14 cellular contexts compared by ENCODE assay signal in the genomic region with DNA sequence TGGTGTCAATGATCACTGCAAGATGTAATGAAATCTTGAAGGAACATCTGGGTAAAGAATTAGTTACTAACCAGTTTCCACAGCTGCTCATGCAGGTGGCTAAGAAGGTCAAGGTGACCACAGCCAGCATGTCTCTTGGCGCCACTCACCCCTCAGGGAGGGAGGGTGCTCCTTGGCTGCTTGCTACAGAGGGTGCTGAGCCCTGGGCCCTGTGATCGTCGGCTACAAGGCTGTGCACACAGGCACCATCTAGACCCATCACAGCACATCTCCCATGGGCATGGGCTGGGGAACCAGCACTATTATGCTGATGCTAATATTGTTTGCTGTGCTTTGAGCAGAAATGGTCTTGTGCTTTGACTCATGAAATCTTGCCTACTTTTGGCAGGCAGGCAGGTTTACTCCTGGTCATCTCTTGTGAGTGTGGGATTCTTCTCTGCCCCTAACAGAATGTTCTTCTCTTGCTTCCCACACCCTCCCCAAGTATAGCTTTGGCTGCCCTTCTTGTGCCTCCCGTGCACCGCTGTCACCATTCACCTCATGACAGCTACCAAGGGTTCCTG. TPM values are rescaled to one million over a fixed set of nuclear protein-coding genes. Genes with fewer than 3 reads are reported as not detected.
DNase-seq lines count a peak whose midpoint lies in the region; ATAC-seq, FAIRE-seq and TF ChIP-seq lines count a peak whose summit lies in the region.
"Had no signal": no experiment of that assay in that cellular context is flagged by ENCODE, and none has a peak within 500 bp of the region (broad histone marks: within the 10 kb centered on the region; RNA-seq: fewer than 3 reads in every experiment).

No MANE protein-coding gene starts in this region.

- intact Hi-C loops in GM12878 (cut with micrococcal nuclease; ENCODE audit: unreplicated experiment) (no loop called here), PC-3 (cut with micrococcal nuclease) (no loop called here)

- no peak for DNase-seq in GM12878 (ENCODE audit: low read depth, low spot score)
- DNase-seq in midbrain (lab: John Stamatoyannopoulos, UW): peak; percentile 34
- DNase-seq in NCI-H226: no peak
- DNase-seq in NK-92 treated with Interleukin-12 subunit alpha and Interleukin-12 subunit beta, amount 100 ng/mL, for 24 hours (lab: John Stamatoyannopoulos, UW): no peak
- no peak for DNase-seq in PC-3
- DNase-seq: activated CD4-positive, alpha-beta memory T cell treated with anti-CD3 and anti-CD28 coated beads, Interleukin-2, amount 10 ng/mL, durations not matched to agents 7 days and 5 days; activated naive CD4-positive, alpha-beta T cell treated with anti-CD3 and anti-CD28 coated beads, Interleukin-2, amount 50 U/mL, for 16 hours; dermis blood vessel endothelial cell; NCI-H1694; sigmoid colon; upper lobe of left lung had no signal

- H3F3A ChIP-seq in PC-3 (ENCODE audit: low read length, unreplicated experiment): no peaks in the 10 kb centered on the region

- TF ChIP-seq EP300 in GM12878 (IDR thresholded peaks at IDR 0.05; ENCODE audit: borderline replicate concordance in 1 of 2, control insufficient read depth in 1 of 2, low read depth in 2 of 2, low read length in 2 of 2): no peak

- H3K4me2 ChIP-seq in GM12878 (ENCODE audit: control insufficient read depth, insufficient read depth) (no peak overlapping the region), PC-3 (ENCODE audit: low read length) (no peak overlapping the region)

- H3K4me3 ChIP-seq in GM12878 (no peak overlapping the region), PC-3 (ENCODE audit: low read length) (no peak overlapping the region)
- H3K4me3 ChIP-seq: sigmoid colon, upper lobe of left lung had no signal

- CTCF ChIA-PET in GM12878 (lab: Yijun Ruan, JAX) (interaction anchor here (1.2 to 1.7 kb wide), 3 partner anchors 9 to 310 kb away, joined by 3 to 5 read pairs (median 5); no protein-coding TSS in a partner anchor), PC-3 (lab: Charles Lee) (interaction anchor here (0.5 kb wide), 1 partner anchor 299 kb away, joined by 3 read pairs; no protein-coding TSS in a partner anchor)

- in situ Hi-C loops in GM12878 (cut with MboI): no loop called here

- H3K9ac ChIP-seq in GM12878 (ENCODE audit: control insufficient read depth, insufficient read depth, low read length) (no peak overlapping the region), PC-3 (ENCODE audit: low read length) (no peak overlapping the region)

- POLR2A ChIA-PET in GM12878 (lab: Charles Lee) (interaction anchor here (0.9 to 1.1 kb wide), 4 partner anchors 8 to 38 kb away, joined by 3 to 5 read pairs (median 3); partner anchors contain the start of gene TXNDC11), PC-3 (lab: Charles Lee; ENCODE audit: unreplicated experiment) (no interaction called here)

- H3K36me3 ChIP-seq in GM12878 (ENCODE audit: control insufficient read depth in 2 of 2, insufficient read depth in 2 of 2, low read length in 1 of 2) (peaks cover 10 to 33% of the 10 kb centered on the region in 2 experiments), PC-3 (ENCODE audit: low read depth, low read length) (no peaks in the 10 kb centered on the region; the same call in 1 of the 2 replicates)

- peak; percentile 56; the same call in 1 of the 2 replicates for TF ChIP-seq POLR2A in GM12878 (IDR thresholded peaks at IDR 0.05; ENCODE audit: low read depth, low read length)

- H3K27ac ChIP-seq in GM12878 (ENCODE audit: control insufficient read depth, insufficient read depth) (no peak overlapping the region), PC-3 (ENCODE audit: low read length) (no peak overlapping the region)
- H3K27ac ChIP-seq: upper lobe of left lung had no signal

- no peaks in the 10 kb centered on the region; the same call in 1 of the 2 replicates for H3K4me1 ChIP-seq in GM12878 (ENCODE audit: control insufficient read depth, insufficient read depth, low read length)
- peaks cover 9% of the 10 kb centered on the region; the same call in 1 of the 2 replicates for H3K4me1 ChIP-seq in PC-3 (ENCODE audit: insufficient read depth, low read length)

- TF ChIP-seq RAD21 in GM12878 (IDR thresholded peaks at IDR 0.05; ENCODE audit: insufficient read depth, low read depth, low read length): no peak

- peaks cover 4% of the 10 kb centered on the region for H3K79me2 ChIP-seq in GM12878 (ENCODE audit: control insufficient read depth, insufficient read depth, low read length)
- no peaks in the 10 kb centered on the region for H3K79me2 ChIP-seq in PC-3 (ENCODE audit: low read length)

- H2AFZ ChIP-seq in GM12878 (ENCODE audit: control insufficient read depth, low read depth, low read length): no peak overlapping the region
- no peak overlapping the region for H2AFZ ChIP-seq in PC-3 (ENCODE audit: low read length)

- no peaks in the 10 kb centered on the region for H3K27me3 ChIP-seq in GM12878 (replicated peaks in 1 of 2; ENCODE audit: control insufficient read depth in 2 of 2, insufficient read depth in 2 of 2, low read length in 1 of 2)
- no peaks in the 10 kb centered on the region for H3K27me3 ChIP-seq in PC-3 (ENCODE audit: low read length)
- H3K27me3 ChIP-seq: sigmoid colon, upper lobe of left lung had no signal

- SMC1A ChIA-PET in GM12878 (lab: Charles Lee; ENCODE audit: uncharacterized antibody, unreplicated experiment): interaction anchor here (0.9 to 1.0 kb wide), 3 partner anchors 8 to 26 kb away, joined by 3 read pairs; no protein-coding TSS in a partner anchor

- no peak for TF ChIP-seq CTCF in GM12878 (IDR thresholded peaks at IDR 0.05 in 2 of 3, conservative IDR thresholded peaks at IDR 0.05 in 1 of 3; ENCODE audit: control insufficient read depth in 2 of 3, extremely low read depth in 1 of 3, insufficient read depth in 1 of 3, low read depth in 3 of 3, low read length in 3 of 3)
- no peak for TF ChIP-seq CTCF in PC-3 (conservative IDR thresholded peaks at IDR 0.05; ENCODE audit: low read depth, low read length)

- BruUV-seq in GM12878 (replicated peaks; lab: Mats Ljungman, UMichigan): no TSS peak
- BruUV-seq in PC-3 (replicated peaks; lab: Mats Ljungman, UMichigan): no TSS peak

- no peaks in the 10 kb centered on the region; the same call in 1 of the 2 replicates for H4K20me1 ChIP-seq in GM12878 (ENCODE audit: control insufficient read depth, insufficient read depth)
- H4K20me1 ChIP-seq in PC-3 (ENCODE audit: low read length): no peaks in the 10 kb centered on the region

- WGBS in GM12878 (ENCODE audit: insufficient coverage, insufficient replicate concordance, low lambda C conversion rate, missing lambda C conversion rate): 97% methylated on average over 5 of the region's 5 CpGs

- RAD21 ChIA-PET in GM12878 (lab: Charles Lee; ENCODE audit: unreplicated experiment): no interaction called here

- FAIRE-seq in GM12878 (lab: Jason Lieb, UNC): no peak

- H3K9me2 ChIP-seq in PC-3 (replicated peaks; ENCODE audit: low read length): no peaks in the 10 kb centered on the region

- ATAC-seq in GM18861 (IDR thresholded peaks at IDR 0.05; ENCODE audit: unreplicated experiment): peak; percentile 88
- peak; percentile 56 for ATAC-seq in HG02763 (IDR thresholded peaks at IDR 0.05; ENCODE audit: unreplicated experiment)
- ATAC-seq in GM12878: peak; percentile 52
- no peak for ATAC-seq in PC-3
- no peak for ATAC-seq in HG03469 (IDR thresholded peaks at IDR 0.05; ENCODE audit: unreplicated experiment)

- no peaks in the 10 kb centered on the region for H3K9me3 ChIP-seq in GM12878 (replicated peaks; ENCODE audit: control insufficient read depth, insufficient read depth, low read length)
- H3K9me3 ChIP-seq in PC-3 (ENCODE audit: low read length): no peaks in the 10 kb centered on the region
- H3K9me3 ChIP-seq: sigmoid colon, upper lobe of left lung had no signal

TF ChIP-seq in GM12878, 131 proteins besides CTCF, POLR2A, EP300 and RAD21:
- TF ChIP-seq TCF3 (IDR thresholded peaks at IDR 0.05; ENCODE audit: borderline replicate concordance, insufficient read depth, low read depth, low read length) (no peak), POLR2AphosphoS5 (IDR thresholded peaks at IDR 0.05; ENCODE audit: low read length) (peak; percentile 63; the same call in 1 of the 2 replicates)

RNA-seq across cellular contexts. Expression of gene TXNDC11, which starts 36.4 kb away (rescaled TPM):
- 97.8 and 99.6 TPM in 2 replicates for total RNA-seq in GM12878 (2013; cell fraction: nucleolus; rRNA removed)
- 54.4 and 59.1 TPM in 2 replicates for total RNA-seq in GM12878 (2014; rRNA removed)
- total RNA-seq in GM12878 (2014; rRNA removed; fragmentation: Illumina TruSeq; extraction: Trizol): 33.3 and 43.1 TPM in 2 replicates
- total RNA-seq in GM12878 (2021): 45.8 and 51.8 TPM in 2 replicates
- polyA plus RNA-seq in GM12878 (2011; ENCODE audit: low read depth): 38.0 TPM
- polyA plus RNA-seq in GM12878 (2011; rRNA removed): 71.0 and 86.7 TPM in 2 replicates
- polyA plus RNA-seq in GM12878 (2011; cell fraction: cytosol; rRNA removed): 96.3 and 103 TPM in 2 replicates
- polyA plus RNA-seq in GM12878 (2011; cell fraction: nucleus; rRNA removed): 86.4 and 91.4 TPM in 2 replicates
- 48.2 and 55.5 TPM in 2 replicates for polyA plus RNA-seq in GM12878 (2012)
- polyA plus RNA-seq in GM12878 (2014; fragmentation: Illumina TruSeq; extraction: Trizol): 40.7 and 49.9 TPM in 2 replicates
- 1 to 10 TPM; 1.7 to 7.3 TPM for polyA plus RNA-seq in GM12878 (2014; fragmentation: Nextera tagmentation; extraction: Ambion mirVana)
- polyA plus RNA-seq in GM12878 (2014; rRNA removed): 57.0 and 59.9 TPM in 2 replicates
- 10 to 100 TPM; 69.8 to 70.7 TPM for polyA plus RNA-seq in GM12878 (2016; fragmentation: Nextera tagmentation; extraction: Ambion mirVana)
- polyA minus RNA-seq in GM12878 (2011; rRNA and poly(A)+ RNA removed): 79.2 and 95.3 TPM in 2 replicates
- polyA minus RNA-seq in GM12878 (2011; cell fraction: cytosol; rRNA and poly(A)+ RNA removed): 28.7 and 34.5 TPM in 2 replicates
- polyA minus RNA-seq in GM12878 (2011; cell fraction: nucleus; rRNA and poly(A)+ RNA removed): 27.4 and 50.4 TPM in 2 replicates
- total RNA-seq in PC-3 (2014; rRNA removed): 20.2 and 26.6 TPM in 2 replicates

RNA-seq across cellular contexts. Expression of gene SNN, which starts 38.0 kb away (rescaled TPM):
- total RNA-seq in GM12878 (2013; cell fraction: nucleolus; rRNA removed): 34.4 and 35.4 TPM in 2 replicates
- total RNA-seq in GM12878 (2014; rRNA removed): 25.6 and 28.2 TPM in 2 replicates
- 26.9 and 27.3 TPM in 2 replicates for total RNA-seq in GM12878 (2014; rRNA removed; fragmentation: Illumina TruSeq; extraction: Trizol)
- total RNA-seq in GM12878 (2021): 38.5 and 40.4 TPM in 2 replicates
- 15.3 TPM for polyA plus RNA-seq in GM12878 (2011; ENCODE audit: low read depth)
- polyA plus RNA-seq in GM12878 (2011; rRNA removed): 32.8 and 43.4 TPM in 2 replicates
- polyA plus RNA-seq in GM12878 (2011; cell fraction: cytosol; rRNA removed): 35.7 and 49.6 TPM in 2 replicates
- 25.6 and 27.0 TPM in 2 replicates for polyA plus RNA-seq in GM12878 (2011; cell fraction: nucleus; rRNA removed)
- polyA plus RNA-seq in GM12878 (2012): 19.4 and 29.5 TPM in 2 replicates
- polyA plus RNA-seq in GM12878 (2014; fragmentation: Illumina TruSeq; extraction: Trizol): 26.5 and 32.4 TPM in 2 replicates
- polyA plus RNA-seq in GM12878 (2014; fragmentation: Nextera tagmentation; extraction: Ambion mirVana): 1 to 10 TPM; 2.2 to 5.2 TPM
- 40.0 and 42.4 TPM in 2 replicates for polyA plus RNA-seq in GM12878 (2014; rRNA removed)
- polyA plus RNA-seq in GM12878 (2016; fragmentation: Nextera tagmentation; extraction: Ambion mirVana): 10 to 100 TPM; 17.4 to 22.6 TPM
- 17.0 and 24.5 TPM in 2 replicates for polyA minus RNA-seq in GM12878 (2011; rRNA and poly(A)+ RNA removed)
- polyA minus RNA-seq in GM12878 (2011; cell fraction: cytosol; rRNA and poly(A)+ RNA removed): 10.7 and 12.4 TPM in 2 replicates
- 9.7 and 16.1 TPM in 2 replicates for polyA minus RNA-seq in GM12878 (2011; cell fraction: nucleus; rRNA and poly(A)+ RNA removed)
- total RNA-seq in PC-3 (2014; rRNA removed): 4.3 and 5.4 TPM in 2 replicates

Comparison
In these comparisons a context has a peak if more than half of its experiments do, and no peak if none do; other contexts are left out.
1. ATAC-seq: peak in GM18861 (single experiment), HG02763 (single experiment) and GM12878 (single experiment); none in PC-3 (single experiment) and HG03469 (single experiment).